13 cellular contexts compared by ENCODE assay signal in the genomic region with DNA sequence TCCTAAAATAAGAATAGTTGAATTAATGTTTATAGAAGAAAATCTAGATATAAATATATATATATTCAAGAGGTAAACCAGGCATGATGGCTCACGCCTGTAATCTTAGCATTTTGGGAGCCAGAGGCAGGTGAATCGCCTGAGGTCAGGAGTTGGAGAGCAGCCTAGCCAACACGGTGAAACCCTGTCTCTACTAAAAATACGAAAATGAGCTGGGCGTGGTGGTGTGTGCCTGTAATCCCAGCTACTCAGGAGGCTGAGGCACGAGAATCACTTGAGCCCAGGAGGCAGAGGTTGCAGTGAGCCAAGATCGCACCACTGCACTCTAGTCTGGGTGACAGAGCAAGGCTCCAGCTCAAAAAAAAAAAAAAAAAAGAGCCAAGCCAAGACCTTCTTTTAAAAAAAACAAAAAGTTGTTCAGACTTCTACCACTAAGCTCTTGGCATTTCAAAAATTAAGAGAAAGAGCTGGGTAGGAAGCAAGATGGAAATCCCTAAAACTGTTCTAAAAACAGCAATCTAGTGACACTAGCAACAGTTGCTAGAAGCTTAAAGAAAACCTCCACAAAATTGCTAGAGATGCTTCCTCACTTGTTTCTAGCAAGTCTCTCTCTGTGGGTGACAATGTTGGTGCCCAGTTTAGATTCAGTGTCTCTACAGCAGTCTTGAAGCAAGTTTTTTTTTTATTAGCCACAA.
DNase-seq lines count a peak whose midpoint lies in the region; ATAC-seq and TF ChIP-seq lines count a peak whose summit lies in the region.
"Had no signal": no experiment of that assay in that cellular context is flagged by ENCODE, and none has a peak within 500 bp of the region (broad histone marks: within the 10 kb centered on the region; RNA-seq: fewer than 3 reads in every experiment).

No MANE protein-coding gene starts in this region.

- 67% methylated on average over 5 of the region's 7 CpGs for WGBS in mammary epithelial cell (ENCODE audit: low coverage, missing lambda C conversion rate)

- CTCF ChIA-PET in mammary epithelial cell (lab: Charles Lee; ENCODE audit: low non-redundant PET) = no interaction called here

- peaks cover 65 to 75% of the 10 kb centered on the region in 2 donors for H3K4me1 Mint-ChIP-seq in effector memory CD8-positive, alpha-beta T cell (ENCODE audit: low read depth in 2 of 2)
- H3K4me1 Mint-ChIP-seq in HFFc6 (ENCODE audit: low read depth) = no peaks in the 10 kb centered on the region
- H3K4me1 Mint-ChIP-seq: neural progenitor cell had no signal

- H3K27ac ChIP-seq in mammary epithelial cell (ENCODE audit: insufficient read depth, low read depth, low read length) = no peak overlapping the region
- H3K27ac ChIP-seq: neural progenitor cell had no signal

- H3K4me3 ChIP-seq in mammary epithelial cell (replicated peaks in 1 of 3; ENCODE audit: insufficient read depth in 1 of 3, low read depth in 2 of 3, low read length in 3 of 3) = no peak overlapping the region
- H3K4me3 ChIP-seq: neural progenitor cell had no signal

- intact Hi-C loops in mammary epithelial cell (cut with micrococcal nuclease) = no loop called here

- H4K20me1 ChIP-seq in mammary epithelial cell (ENCODE audit: insufficient read depth, low read length) = no peaks in the 10 kb centered on the region

- no peaks in the 10 kb centered on the region for H3K9me3 ChIP-seq in mammary epithelial cell (replicated peaks; ENCODE audit: insufficient read depth, low read length)
- H3K9me3 ChIP-seq: BE2C had no signal

- no peak overlapping the region for H3K4me2 ChIP-seq in mammary epithelial cell (ENCODE audit: insufficient read depth, low read depth, low read length)
- H3K4me2 ChIP-seq: neural progenitor cell had no signal

- no peaks in the 10 kb centered on the region for H3K4me1 ChIP-seq in mammary epithelial cell (ENCODE audit: insufficient read depth, low read length)
- H3K4me1 ChIP-seq: BE2C, neural progenitor cell had no signal

- no peak overlapping the region for H3K9ac ChIP-seq in mammary epithelial cell (ENCODE audit: insufficient read depth, low read length)
- H3K9ac ChIP-seq: neural progenitor cell had no signal

- peak in 4 of 6 experiments; percentile 30 to 48 (median 44) for DNase-seq in stimulated activated naive CD4-positive, alpha-beta T cell (lab: John Stamatoyannopoulos, UW)
- DNase-seq in stimulated activated naive CD4-positive, alpha-beta T cell treated with Interleukin-2 at 50 U/mL for 16 hours (lab: John Stamatoyannopoulos, UW) = no peak
- DNase-seq in RPMI8226 = peak; percentile 72
- peak in 2 of 3 experiments; percentile 13 to 41 for DNase-seq in effector memory CD8-positive, alpha-beta T cell
- DNase-seq in SKM-1 treated with dmso at 0.1 percent for 144 hours (lab: John Stamatoyannopoulos, UW; ENCODE audit: unreplicated experiment) = no peak
- DNase-seq in HFFc6 = no peak
- DNase-seq in mammary epithelial cell = no peak
- no peak for DNase-seq in nucleus accumbens (lab: John Stamatoyannopoulos, UW)
- DNase-seq: BE2C; central memory CD4-positive, alpha-beta T cell; NCI-H1092; NCI-H82 had no signal

- no peaks in the 10 kb centered on the region for H3K9me3 Mint-ChIP-seq in effector memory CD8-positive, alpha-beta T cell
- H3K9me3 Mint-ChIP-seq in HFFc6 = no peaks in the 10 kb centered on the region
- H3K9me3 Mint-ChIP-seq: neural progenitor cell had no signal

- no peak for TF ChIP-seq CTCF in HFFc6 (IDR thresholded peaks at IDR 0.05)
- TF ChIP-seq CTCF in mammary epithelial cell (conservative IDR thresholded peaks at IDR 0.05 in 1 of 2, IDR thresholded peaks at IDR 0.05 in 1 of 2; ENCODE audit: extremely low read depth in 1 of 2, insufficient read depth in 1 of 2, low read depth in 1 of 2, low read length in 2 of 2) = no peak

- H3K27me3 ChIP-seq in mammary epithelial cell (ENCODE audit: insufficient read depth, low read length) = no peaks in the 10 kb centered on the region
- H3K27me3 ChIP-seq: BE2C, neural progenitor cell had no signal

- peak; percentile 73 for ATAC-seq in effector memory CD8-positive, alpha-beta T cell (replicated peaks)

- peaks cover 34% of the 10 kb centered on the region for H3K36me3 Mint-ChIP-seq in effector memory CD8-positive, alpha-beta T cell (ENCODE audit: insufficient read depth)
- H3K36me3 Mint-ChIP-seq in HFFc6 (ENCODE audit: low read depth) = no peaks in the 10 kb centered on the region
- H3K36me3 Mint-ChIP-seq: neural progenitor cell had no signal

- in situ Hi-C loops in mammary epithelial cell (cut with MboI; ENCODE audit: low sequenced_read_pairs in 2 of 2) = no loop called here

- no TSS peak for BruUV-seq in mammary epithelial cell (replicated peaks; lab: Mats Ljungman, UMichigan)

- H2AFZ ChIP-seq in mammary epithelial cell (ENCODE audit: low read depth, low read length) = no peak overlapping the region
- H2AFZ ChIP-seq: neural progenitor cell had no signal

- dilution Hi-C loops in mammary epithelial cell (cut with HindIII; ENCODE audit: low sequenced_read_pairs) = no loop called here

- no peaks in the 10 kb centered on the region for H3K27me3 Mint-ChIP-seq in effector memory CD8-positive, alpha-beta T cell
- peaks cover 6% of the 10 kb centered on the region for H3K27me3 Mint-ChIP-seq in HFFc6 (ENCODE audit: insufficient read depth)

- no peaks in the 10 kb centered on the region for H3K79me2 ChIP-seq in mammary epithelial cell (ENCODE audit: insufficient read depth, low read length)

- H3K36me3 ChIP-seq in mammary epithelial cell (ENCODE audit: insufficient read depth, low read length) = no peaks in the 10 kb centered on the region
- H3K36me3 ChIP-seq: BE2C, neural progenitor cell had no signal

- peak overlapping the region; percentile 69 to 73 for H3K4me3 Mint-ChIP-seq in effector memory CD8-positive, alpha-beta T cell
- H3K4me3 Mint-ChIP-seq in HFFc6 = no peak overlapping the region
- H3K4me3 Mint-ChIP-seq: neural progenitor cell had no signal

- H3K27ac Mint-ChIP-seq in effector memory CD8-positive, alpha-beta T cell = peak overlapping the region; percentile 94
- H3K27ac Mint-ChIP-seq in HFFc6 = no peak overlapping the region
- H3K27ac Mint-ChIP-seq: neural progenitor cell had no signal

Comparison
In these comparisons a context has a peak if more than half of its experiments do, and no peak if none do; other contexts are left out.
1. DNase-seq: peak in stimulated activated naive CD4-positive, alpha-beta T cell (4 of 6), RPMI8226 (single experiment) and effector memory CD8-positive, alpha-beta T cell (2 of 3); none in stimulated activated naive CD4-positive, alpha-beta T cell treated with Interleukin-2 at 50 U/mL for 16 hours (single experiment), SKM-1 treated with dmso at 0.1 percent for 144 hours (single experiment), HFFc6 (single experiment), mammary epithelial cell (single experiment) and nucleus accumbens (0 of 56).